Comparison of ENCODE assay signal across 18 cellular contexts in genomic region chr18:44915213-44915612, GRCh38.
DNase-seq lines count a peak whose midpoint lies in the region; ATAC-seq and TF ChIP-seq lines count a peak whose summit lies in the region.
"Had no signal": no experiment of that assay in that cellular context is flagged by ENCODE, and none has a peak within 500 bp of the region (broad histone marks: within the 10 kb centered on the region; RNA-seq: fewer than 3 reads in every experiment).

No MANE protein-coding gene starts in this region.

- H3K27ac ChIP-seq in ascending aorta, result peak overlapping the region; percentile 81 to 89
- H3K27ac ChIP-seq in esophagus muscularis mucosa (replicated peaks in 1 of 4), result peak overlapping the region; percentile 54 to 62 (median 56)
- H3K27ac ChIP-seq: SJCRH30 had no signal

- DNase-seq in ascending aorta (ENCODE audit: low spot score in 2 of 2), result no peak
- DNase-seq in esophagus muscularis mucosa (ENCODE audit: extremely low spot score), result no peak
- DNase-seq in type B pancreatic cell (ENCODE audit: extremely low spot score, unreplicated experiment), result no peak
- no peak for DNase-seq in activated CD4-positive, alpha-beta T cell treated with anti-CD3 and anti-CD28 coated beads for 1 hour
- DNase-seq in Calu3, result no peak
- DNase-seq: IMR-90, KG1, MM.1S, NCI-H2029, NCI-H446, NCI-H524 treated with DMSO at 0.1 percent for 48 hours, NCI-H774, SJCRH30 had no signal

- intact Hi-C loops in ascending aorta (cut with DNase I), result loop anchor here (5.0 to 10.0 kb wide), 4 partner anchors 42 to 330 kb away; no protein-coding TSS in a partner anchor
- intact Hi-C loops in esophagus muscularis mucosa (cut with DNase I), result no loop called here
- intact Hi-C loops in Calu3 (cut with micrococcal nuclease; ENCODE audit: unreplicated experiment), result no loop called here

- H3K9me3 Mint-ChIP-seq in nephron (no peaks in the 10 kb centered on the region), type B pancreatic cell (no peaks in the 10 kb centered on the region), Calu3 (ENCODE audit: low read depth, unreplicated experiment) (no peaks in the 10 kb centered on the region)

- H3K36me3 Mint-ChIP-seq in nephron (ENCODE audit: low read depth) (peaks cover 6% of the 10 kb centered on the region), type B pancreatic cell (peaks cover 13% of the 10 kb centered on the region), Calu3 (ENCODE audit: insufficient read depth, unreplicated experiment) (no peaks in the 10 kb centered on the region)

- H3K27me3 Mint-ChIP-seq in nephron (ENCODE audit: low read depth), result no peaks in the 10 kb centered on the region
- no peaks in the 10 kb centered on the region for H3K27me3 Mint-ChIP-seq in type B pancreatic cell
- no peaks in the 10 kb centered on the region for H3K27me3 Mint-ChIP-seq in Calu3 (ENCODE audit: unreplicated experiment)

- H3K9me3 ChIP-seq in ascending aorta (no peaks in the 10 kb centered on the region), esophagus muscularis mucosa (no peaks in the 10 kb centered on the region)
- H3K9me3 ChIP-seq: SJCRH30 had no signal

- H3K4me1 ChIP-seq in ascending aorta, result peaks cover 13 to 26% of the 10 kb centered on the region in 2 donors
- H3K4me1 ChIP-seq in esophagus muscularis mucosa, result peaks cover 21 to 60% (median 38%) of the 10 kb centered on the region in 4 donors
- H3K4me1 ChIP-seq: SJCRH30 had no signal

- TF ChIP-seq CTCF in ascending aorta (IDR thresholded peaks at IDR 0.05) (no peak), esophagus muscularis mucosa (IDR thresholded peaks at IDR 0.05) (no peak), nephron (IDR thresholded peaks at IDR 0.05; ENCODE audit: unreplicated experiment in 3 of 3) (no peak), type B pancreatic cell (conservative IDR thresholded peaks at IDR 0.05) (no peak), Calu3 (IDR thresholded peaks at IDR 0.05; ENCODE audit: unreplicated experiment) (no peak)

- TF ChIP-seq POLR2A in esophagus muscularis mucosa (IDR thresholded peaks at IDR 0.05; ENCODE audit: low read depth), result no peak

- WGBS in esophagus muscularis mucosa, result 90% methylated on average over 2 of the region's 2 CpGs

- no peak for TF ChIP-seq EP300 in esophagus muscularis mucosa (IDR thresholded peaks at IDR 0.05)

- no peak overlapping the region for H3K4me3 ChIP-seq in ascending aorta
- H3K4me3 ChIP-seq in esophagus muscularis mucosa, result no peak overlapping the region
- H3K4me3 ChIP-seq: SJCRH30 had no signal

- H3K27me3 ChIP-seq in ascending aorta (no peaks in the 10 kb centered on the region), esophagus muscularis mucosa (no peaks in the 10 kb centered on the region)
- H3K27me3 ChIP-seq: SJCRH30 had no signal

- ATAC-seq in GM18873 (IDR thresholded peaks at IDR 0.05; ENCODE audit: low FRiP score, unreplicated experiment) (no peak), GM21576 (IDR thresholded peaks at IDR 0.05; ENCODE audit: unreplicated experiment) (no peak)
- ATAC-seq: HCT116, Right ventricle myocardium inferior had no signal

- BruUV-seq in Calu3 (replicated peaks; lab: Mats Ljungman, UMichigan), result no TSS peak

- CTCF ChIA-PET in Calu3 (lab: Charles Lee), result no interaction called here

- H3K27ac Mint-ChIP-seq in nephron, result peak overlapping the region in 2 of 3 experiments; percentile 4 to 9
- peak overlapping the region; percentile 7 for H3K27ac Mint-ChIP-seq in type B pancreatic cell
- no peak overlapping the region for H3K27ac Mint-ChIP-seq in Calu3 (ENCODE audit: unreplicated experiment)

- H3K4me3 Mint-ChIP-seq in nephron (no peak overlapping the region), type B pancreatic cell (no peak overlapping the region), Calu3 (ENCODE audit: low read depth, unreplicated experiment) (no peak overlapping the region)

- H3K4me1 Mint-ChIP-seq in nephron (peaks cover 32% of the 10 kb centered on the region), type B pancreatic cell (ENCODE audit: unreplicated experiment) (peaks cover 29% of the 10 kb centered on the region), Calu3 (ENCODE audit: low read depth, unreplicated experiment) (no peaks in the 10 kb centered on the region)

- H3K36me3 ChIP-seq in ascending aorta (no peaks in the 10 kb centered on the region), esophagus muscularis mucosa (no peaks in the 10 kb centered on the region)
- H3K36me3 ChIP-seq: SJCRH30 had no signal
